1 cellular context compared by ENCODE assay signal in genomic region chrX:40079572-40079971, GRCh38.
TF ChIP-seq lines count a peak whose summit lies in the region.

No MANE protein-coding gene starts in this region.

TF ChIP-seq in WTC11, 78 proteins besides CTCF, POLR2A, EP300 and RAD21 (continued from another document):
- TF ChIP-seq, protein P1, sequence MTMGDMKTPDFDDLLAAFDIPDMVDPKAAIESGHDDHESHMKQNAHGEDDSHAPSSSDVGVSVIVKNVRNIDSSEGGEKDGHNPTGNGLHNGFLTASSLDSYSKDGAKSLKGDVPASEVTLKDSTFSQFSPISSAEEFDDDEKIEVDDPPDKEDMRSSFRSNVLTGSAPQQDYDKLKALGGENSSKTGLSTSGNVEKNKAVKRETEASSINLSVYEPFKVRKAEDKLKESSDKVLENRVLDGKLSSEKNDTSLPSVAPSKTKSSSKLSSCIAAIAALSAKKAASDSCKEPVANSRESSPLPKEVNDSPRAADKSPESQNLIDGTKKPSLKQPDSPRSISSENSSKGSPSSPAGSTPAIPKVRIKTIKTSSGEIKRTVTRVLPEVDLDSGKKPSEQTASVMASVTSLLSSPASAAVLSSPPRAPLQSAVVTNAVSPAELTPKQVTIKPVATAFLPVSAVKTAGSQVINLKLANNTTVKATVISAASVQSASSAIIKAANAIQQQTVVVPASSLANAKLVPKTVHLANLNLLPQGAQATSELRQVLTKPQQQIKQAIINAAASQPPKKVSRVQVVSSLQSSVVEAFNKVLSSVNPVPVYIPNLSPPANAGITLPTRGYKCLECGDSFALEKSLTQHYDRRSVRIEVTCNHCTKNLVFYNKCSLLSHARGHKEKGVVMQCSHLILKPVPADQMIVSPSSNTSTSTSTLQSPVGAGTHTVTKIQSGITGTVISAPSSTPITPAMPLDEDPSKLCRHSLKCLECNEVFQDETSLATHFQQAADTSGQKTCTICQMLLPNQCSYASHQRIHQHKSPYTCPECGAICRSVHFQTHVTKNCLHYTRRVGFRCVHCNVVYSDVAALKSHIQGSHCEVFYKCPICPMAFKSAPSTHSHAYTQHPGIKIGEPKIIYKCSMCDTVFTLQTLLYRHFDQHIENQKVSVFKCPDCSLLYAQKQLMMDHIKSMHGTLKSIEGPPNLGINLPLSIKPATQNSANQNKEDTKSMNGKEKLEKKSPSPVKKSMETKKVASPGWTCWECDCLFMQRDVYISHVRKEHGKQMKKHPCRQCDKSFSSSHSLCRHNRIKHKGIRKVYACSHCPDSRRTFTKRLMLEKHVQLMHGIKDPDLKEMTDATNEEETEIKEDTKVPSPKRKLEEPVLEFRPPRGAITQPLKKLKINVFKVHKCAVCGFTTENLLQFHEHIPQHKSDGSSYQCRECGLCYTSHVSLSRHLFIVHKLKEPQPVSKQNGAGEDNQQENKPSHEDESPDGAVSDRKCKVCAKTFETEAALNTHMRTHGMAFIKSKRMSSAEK (CRISPR knock-in tag; IDR thresholded peaks at IDR 0.05; ENCODE audit: borderline replicate concordance) = no peak
- no peak for TF ChIP-seq NR3C1 (CRISPR knock-in tag; conservative IDR thresholded peaks at IDR 0.05; ENCODE audit: low read depth)
- TF ChIP-seq, protein P2, sequence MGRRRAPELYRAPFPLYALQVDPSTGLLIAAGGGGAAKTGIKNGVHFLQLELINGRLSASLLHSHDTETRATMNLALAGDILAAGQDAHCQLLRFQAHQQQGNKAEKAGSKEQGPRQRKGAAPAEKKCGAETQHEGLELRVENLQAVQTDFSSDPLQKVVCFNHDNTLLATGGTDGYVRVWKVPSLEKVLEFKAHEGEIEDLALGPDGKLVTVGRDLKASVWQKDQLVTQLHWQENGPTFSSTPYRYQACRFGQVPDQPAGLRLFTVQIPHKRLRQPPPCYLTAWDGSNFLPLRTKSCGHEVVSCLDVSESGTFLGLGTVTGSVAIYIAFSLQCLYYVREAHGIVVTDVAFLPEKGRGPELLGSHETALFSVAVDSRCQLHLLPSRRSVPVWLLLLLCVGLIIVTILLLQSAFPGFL (CRISPR knock-in tag; IDR thresholded peaks at IDR 0.05; ENCODE audit: borderline replicate concordance) = no peak
- TF ChIP-seq, protein P3, sequence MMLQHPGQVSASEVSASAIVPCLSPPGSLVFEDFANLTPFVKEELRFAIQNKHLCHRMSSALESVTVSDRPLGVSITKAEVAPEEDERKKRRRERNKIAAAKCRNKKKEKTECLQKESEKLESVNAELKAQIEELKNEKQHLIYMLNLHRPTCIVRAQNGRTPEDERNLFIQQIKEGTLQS (CRISPR knock-in tag; conservative IDR thresholded peaks at IDR 0.05) = no peak
- TF ChIP-seq IRF1 (CRISPR knock-in tag; IDR thresholded peaks at IDR 0.05) = no peak
- TF ChIP-seq, protein P4, sequence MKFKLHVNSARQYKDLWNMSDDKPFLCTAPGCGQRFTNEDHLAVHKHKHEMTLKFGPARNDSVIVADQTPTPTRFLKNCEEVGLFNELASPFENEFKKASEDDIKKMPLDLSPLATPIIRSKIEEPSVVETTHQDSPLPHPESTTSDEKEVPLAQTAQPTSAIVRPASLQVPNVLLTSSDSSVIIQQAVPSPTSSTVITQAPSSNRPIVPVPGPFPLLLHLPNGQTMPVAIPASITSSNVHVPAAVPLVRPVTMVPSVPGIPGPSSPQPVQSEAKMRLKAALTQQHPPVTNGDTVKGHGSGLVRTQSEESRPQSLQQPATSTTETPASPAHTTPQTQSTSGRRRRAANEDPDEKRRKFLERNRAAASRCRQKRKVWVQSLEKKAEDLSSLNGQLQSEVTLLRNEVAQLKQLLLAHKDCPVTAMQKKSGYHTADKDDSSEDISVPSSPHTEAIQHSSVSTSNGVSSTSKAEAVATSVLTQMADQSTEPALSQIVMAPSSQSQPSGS (CRISPR knock-in tag; IDR thresholded peaks at IDR 0.05; ENCODE audit: borderline replicate concordance, low read depth) = no peak
- TF ChIP-seq USF2 (CRISPR knock-in tag; IDR thresholded peaks at IDR 0.05) = no peak
- TF ChIP-seq ATF1 (CRISPR knock-in tag; IDR thresholded peaks at IDR 0.05) = no peak
- no peak for TF ChIP-seq GRHL2 (CRISPR knock-in tag; IDR thresholded peaks at IDR 0.05; ENCODE audit: insufficient replicate concordance, severe bottlenecking)
- no peak for TF ChIP-seq JUN (CRISPR knock-in tag; IDR thresholded peaks at IDR 0.05)
- TF ChIP-seq, protein P5, sequence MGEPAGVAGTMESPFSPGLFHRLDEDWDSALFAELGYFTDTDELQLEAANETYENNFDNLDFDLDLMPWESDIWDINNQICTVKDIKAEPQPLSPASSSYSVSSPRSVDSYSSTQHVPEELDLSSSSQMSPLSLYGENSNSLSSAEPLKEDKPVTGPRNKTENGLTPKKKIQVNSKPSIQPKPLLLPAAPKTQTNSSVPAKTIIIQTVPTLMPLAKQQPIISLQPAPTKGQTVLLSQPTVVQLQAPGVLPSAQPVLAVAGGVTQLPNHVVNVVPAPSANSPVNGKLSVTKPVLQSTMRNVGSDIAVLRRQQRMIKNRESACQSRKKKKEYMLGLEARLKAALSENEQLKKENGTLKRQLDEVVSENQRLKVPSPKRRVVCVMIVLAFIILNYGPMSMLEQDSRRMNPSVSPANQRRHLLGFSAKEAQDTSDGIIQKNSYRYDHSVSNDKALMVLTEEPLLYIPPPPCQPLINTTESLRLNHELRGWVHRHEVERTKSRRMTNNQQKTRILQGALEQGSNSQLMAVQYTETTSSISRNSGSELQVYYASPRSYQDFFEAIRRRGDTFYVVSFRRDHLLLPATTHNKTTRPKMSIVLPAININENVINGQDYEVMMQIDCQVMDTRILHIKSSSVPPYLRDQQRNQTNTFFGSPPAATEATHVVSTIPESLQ (CRISPR knock-in tag; IDR thresholded peaks at IDR 0.05) = no peak
- no peak for TF ChIP-seq AFF4 (CRISPR knock-in tag; IDR thresholded peaks at IDR 0.05; ENCODE audit: borderline replicate concordance)
- TF ChIP-seq ELF4 (CRISPR knock-in tag; IDR thresholded peaks at IDR 0.05; ENCODE audit: low read depth) = no peak
